14 cellular contexts compared by ENCODE assay signal in the genomic region with DNA sequence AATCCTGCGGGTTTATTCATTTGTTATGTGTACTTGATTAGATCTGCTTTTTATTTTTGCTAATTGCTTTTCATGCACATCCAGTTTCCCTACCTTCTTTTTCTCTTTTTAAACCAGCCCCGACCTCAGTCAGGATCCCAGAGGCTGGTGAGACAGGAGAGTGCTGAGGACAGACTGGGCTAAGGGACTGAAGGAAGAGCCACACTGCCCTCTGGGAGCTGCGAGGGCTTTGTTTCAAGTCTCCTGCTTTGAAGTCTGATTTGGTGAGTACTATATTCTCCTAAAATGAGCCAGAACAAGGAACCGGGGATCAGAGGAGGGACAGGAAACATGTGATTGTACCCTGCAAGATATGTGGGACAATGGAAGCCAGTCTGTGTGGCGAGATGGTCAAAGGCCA. TPM values are rescaled to one million over a fixed set of nuclear protein-coding genes. Genes with fewer than 3 reads are reported as not detected.
A peak's percentile ranks its signal among the peaks of the same experiment; 100 is the strongest.
DNase-seq lines count a peak whose midpoint lies in the region; ATAC-seq and TF ChIP-seq lines count a peak whose summit lies in the region.
"Had no signal": no experiment of that assay in that cellular context is flagged by ENCODE, and none has a peak within 500 bp of the region (broad histone marks: within the 10 kb centered on the region; RNA-seq: fewer than 3 reads in every experiment).

No MANE protein-coding gene starts in this region.

- H3K4me3 Mint-ChIP-seq in T-helper 17 cell (no peak overlapping the region), Calu3 (ENCODE audit: low read depth, unreplicated experiment) (no peak overlapping the region)
- H3K4me3 Mint-ChIP-seq in activated T-cell treated with anti-CD3 and anti-CD28 coated beads, Interleukin-2, amount 50 U/mL, for 4 hours = no peak overlapping the region
- no peak overlapping the region for H3K4me3 Mint-ChIP-seq in stimulated activated naive CD8-positive, alpha-beta T cell treated with anti-CD3 and anti-CD28 coated beads, Interleukin-15, amount 100 ng/mL, for 72 hours
- H3K4me3 Mint-ChIP-seq: activated CD8-positive, alpha-beta T cell treated with anti-CD3 and anti-CD28 coated beads, Interleukin-2, amount 10 ng/mL, durations not matched to agents 7 days and 5 days; T-helper 2 cell treated with Interferon-gamma antibody and Interleukin-4, amounts not matched to agents 5 μg/mL and 100 μg/mL, for 36 hours had no signal

- intact Hi-C loops in left ventricle myocardium inferior (cut with micrococcal nuclease) (no loop called here), Calu3 (cut with micrococcal nuclease; ENCODE audit: unreplicated experiment) (no loop called here)

- no peak for ATAC-seq in T-helper 17 cell
- no peak for ATAC-seq in activated T-cell treated with anti-CD3 and anti-CD28 coated beads, Interleukin-2, amount 50 U/mL, for 4 hours
- no peak for ATAC-seq in stimulated activated naive CD8-positive, alpha-beta T cell treated with anti-CD3 and anti-CD28 coated beads, Interleukin-15, amount 100 ng/mL, for 72 hours
- ATAC-seq: activated CD8-positive, alpha-beta T cell treated with anti-CD3 and anti-CD28 coated beads, Interleukin-2, amount 10 ng/mL, durations not matched to agents 7 days and 5 days had no signal

- CTCF ChIA-PET in Calu3 (lab: Charles Lee) = no interaction called here

- H3K4me1 ChIP-seq in left ventricle myocardium inferior (peaks cover 52% of the 10 kb centered on the region), smooth muscle cell (ENCODE audit: low read depth) (peaks cover 10% of the 10 kb centered on the region)

- no peaks in the 10 kb centered on the region for H3K9me3 Mint-ChIP-seq in activated T-cell treated with anti-CD3 and anti-CD28 coated beads, Interleukin-2, amount 50 U/mL, for 4 hours
- no peaks in the 10 kb centered on the region for H3K9me3 Mint-ChIP-seq in Calu3 (ENCODE audit: low read depth, unreplicated experiment)
- H3K9me3 Mint-ChIP-seq in stimulated activated naive CD8-positive, alpha-beta T cell treated with anti-CD3 and anti-CD28 coated beads, Interleukin-15, amount 100 ng/mL, for 72 hours = no peaks in the 10 kb centered on the region
- H3K9me3 Mint-ChIP-seq: T-helper 2 cell treated with Interferon-gamma antibody and Interleukin-4, amounts not matched to agents 5 μg/mL and 100 μg/mL, for 36 hours had no signal

- no peak overlapping the region for H2AFZ ChIP-seq in smooth muscle cell (ENCODE audit: low read depth)
- H2AFZ ChIP-seq: PC-9 had no signal

- no peak overlapping the region for H3K9ac ChIP-seq in smooth muscle cell (ENCODE audit: low read depth)

- H3K27me3 Mint-ChIP-seq in T-helper 17 cell (peaks cover 18% of the 10 kb centered on the region), Calu3 (ENCODE audit: unreplicated experiment) (no peaks in the 10 kb centered on the region)
- H3K27me3 Mint-ChIP-seq in activated T-cell treated with anti-CD3 and anti-CD28 coated beads, Interleukin-2, amount 50 U/mL, for 4 hours (ENCODE audit: low read depth) = peaks cover 2% of the 10 kb centered on the region
- H3K27me3 Mint-ChIP-seq in stimulated activated naive CD8-positive, alpha-beta T cell treated with anti-CD3 and anti-CD28 coated beads, Interleukin-15, amount 100 ng/mL, for 72 hours = peaks cover 28% of the 10 kb centered on the region

- H3K4me3 ChIP-seq in left ventricle myocardium inferior = no peak overlapping the region
- no peak overlapping the region for H3K4me3 ChIP-seq in smooth muscle cell
- H3K4me3 ChIP-seq: PC-9, spleen had no signal

- WGBS in smooth muscle cell (ENCODE audit: low lambda C conversion rate) = 69% methylated on average over 5 of the region's 5 CpGs

- no peaks in the 10 kb centered on the region for H3K27me3 ChIP-seq in left ventricle myocardium inferior (ENCODE audit: low read depth)
- H3K27me3 ChIP-seq in smooth muscle cell (ENCODE audit: low read depth) = no peaks in the 10 kb centered on the region
- H3K27me3 ChIP-seq: spleen had no signal

- H3F3A ChIP-seq in smooth muscle cell (ENCODE audit: low read depth) = peaks cover 20% of the 10 kb centered on the region

- H3K27ac Mint-ChIP-seq in T-helper 17 cell (peak overlapping the region; percentile 27), Calu3 (ENCODE audit: unreplicated experiment) (no peak overlapping the region)
- no peak overlapping the region for H3K27ac Mint-ChIP-seq in stimulated activated naive CD8-positive, alpha-beta T cell treated with anti-CD3 and anti-CD28 coated beads, Interleukin-15, amount 100 ng/mL, for 72 hours
- H3K27ac Mint-ChIP-seq: activated CD8-positive, alpha-beta T cell treated with anti-CD3 and anti-CD28 coated beads, Interleukin-2, amount 10 ng/mL, durations not matched to agents 7 days and 5 days; T-helper 2 cell treated with Interferon-gamma antibody and Interleukin-4, amounts not matched to agents 5 μg/mL and 100 μg/mL, for 36 hours had no signal

- TF ChIP-seq CTCF in left ventricle myocardium inferior (IDR thresholded peaks at IDR 0.05; ENCODE audit: borderline replicate concordance) (peak; percentile 45), smooth muscle cell (IDR thresholded peaks at IDR 0.05; ENCODE audit: borderline replicate concordance, insufficient read depth, poor library complexity, severe bottlenecking) (no peak), Calu3 (IDR thresholded peaks at IDR 0.05; ENCODE audit: unreplicated experiment) (no peak)

- no TSS peak for BruUV-seq in Calu3 (replicated peaks; lab: Mats Ljungman, UMichigan)

- H3K27ac ChIP-seq in left ventricle myocardium inferior (replicated peaks) = peak overlapping the region; percentile 39
- peak overlapping the region; percentile 40 for H3K27ac ChIP-seq in smooth muscle cell (ENCODE audit: low read depth)
- H3K27ac ChIP-seq: 22Rv1, PC-9 had no signal

- H3K9me3 ChIP-seq in T-helper 17 cell (ENCODE audit: control insufficient read depth, low read length, poor library complexity, severe bottlenecking) = no peaks in the 10 kb centered on the region
- no peaks in the 10 kb centered on the region for H3K9me3 ChIP-seq in left ventricle myocardium inferior (replicated peaks)
- no peaks in the 10 kb centered on the region for H3K9me3 ChIP-seq in smooth muscle cell (replicated peaks; ENCODE audit: low read depth)
- H3K9me3 ChIP-seq: spleen had no signal

- peaks cover 98% of the 10 kb centered on the region for H3K79me2 ChIP-seq in smooth muscle cell (ENCODE audit: low read depth)

- peaks cover 2% of the 10 kb centered on the region for H3K36me3 Mint-ChIP-seq in T-helper 17 cell (ENCODE audit: low read depth)
- no peaks in the 10 kb centered on the region for H3K36me3 Mint-ChIP-seq in activated T-cell treated with anti-CD3 and anti-CD28 coated beads, Interleukin-2, amount 50 U/mL, for 4 hours (ENCODE audit: insufficient read depth)
- no peaks in the 10 kb centered on the region for H3K36me3 Mint-ChIP-seq in Calu3 (ENCODE audit: insufficient read depth, unreplicated experiment)

- H3K36me3 ChIP-seq in left ventricle myocardium inferior (no peaks in the 10 kb centered on the region), smooth muscle cell (ENCODE audit: low read depth) (no peaks in the 10 kb centered on the region)
- H3K36me3 ChIP-seq: spleen had no signal

- H3K4me1 Mint-ChIP-seq in T-helper 17 cell = peaks cover 6% of the 10 kb centered on the region
- no peaks in the 10 kb centered on the region for H3K4me1 Mint-ChIP-seq in activated T-cell treated with anti-CD3 and anti-CD28 coated beads, Interleukin-2, amount 50 U/mL, for 4 hours (ENCODE audit: low read depth)
- peaks cover 12% of the 10 kb centered on the region for H3K4me1 Mint-ChIP-seq in Calu3 (ENCODE audit: low read depth, unreplicated experiment)
- H3K4me1 Mint-ChIP-seq in stimulated activated naive CD8-positive, alpha-beta T cell treated with anti-CD3 and anti-CD28 coated beads, Interleukin-15, amount 100 ng/mL, for 72 hours = no peaks in the 10 kb centered on the region

- DNase-seq in DMS53 (lab: John Stamatoyannopoulos, UW) (peak; percentile 37), DMS53 treated with DMSO at 0.1 percent for 48 hours (lab: John Stamatoyannopoulos, UW; ENCODE audit: unreplicated experiment) (no peak), T-helper 17 cell (no peak), left ventricle myocardium inferior (no peak), smooth muscle cell (lab: John Stamatoyannopoulos, UW; ENCODE audit: unreplicated experiment) (no peak), Calu3 (no peak)
- no peak for DNase-seq in activated T-cell treated with anti-CD3 and anti-CD28 coated beads, Interleukin-2, amount 50 U/mL, for 4 hours
- no peak for DNase-seq in stimulated activated naive CD8-positive, alpha-beta T cell treated with anti-CD3 and anti-CD28 coated beads, Interleukin-15, amount 100 ng/mL, for 72 hours
- DNase-seq: activated CD8-positive, alpha-beta T cell treated with anti-CD3 and anti-CD28 coated beads, Interleukin-2, amount 10 ng/mL, durations not matched to agents 7 days and 5 days; NCI-H226; PC-9; spleen had no signal

- H3K4me2 ChIP-seq in smooth muscle cell = peak overlapping the region; percentile 11
- H3K4me2 ChIP-seq: PC-9 had no signal

- peaks cover 98% of the 10 kb centered on the region for H4K20me1 ChIP-seq in smooth muscle cell (ENCODE audit: low read depth)

RNA-seq across cellular contexts. Expression of gene PRICKLE1, which starts 23.9 kb away (rescaled TPM):
- under 1 TPM; 0.27 to 0.86 TPM for total RNA-seq in T-helper 17 cell
- 20.9 TPM for total RNA-seq in left ventricle myocardium inferior
- 39.4 and 45.7 TPM in 2 replicates for total RNA-seq in smooth muscle cell
- polyA plus RNA-seq in smooth muscle cell = 42.2 and 55.4 TPM in 2 replicates
- not detected for total RNA-seq in activated T-cell treated with anti-CD3 and anti-CD28 coated beads, Interleukin-2, amount 50 U/mL, for 4 hours
- 7.0 and 12.7 TPM in 2 replicates for total RNA-seq in Calu3 (2022)
